ENCODE assay signal across 1 cellular context in the genomic region with DNA sequence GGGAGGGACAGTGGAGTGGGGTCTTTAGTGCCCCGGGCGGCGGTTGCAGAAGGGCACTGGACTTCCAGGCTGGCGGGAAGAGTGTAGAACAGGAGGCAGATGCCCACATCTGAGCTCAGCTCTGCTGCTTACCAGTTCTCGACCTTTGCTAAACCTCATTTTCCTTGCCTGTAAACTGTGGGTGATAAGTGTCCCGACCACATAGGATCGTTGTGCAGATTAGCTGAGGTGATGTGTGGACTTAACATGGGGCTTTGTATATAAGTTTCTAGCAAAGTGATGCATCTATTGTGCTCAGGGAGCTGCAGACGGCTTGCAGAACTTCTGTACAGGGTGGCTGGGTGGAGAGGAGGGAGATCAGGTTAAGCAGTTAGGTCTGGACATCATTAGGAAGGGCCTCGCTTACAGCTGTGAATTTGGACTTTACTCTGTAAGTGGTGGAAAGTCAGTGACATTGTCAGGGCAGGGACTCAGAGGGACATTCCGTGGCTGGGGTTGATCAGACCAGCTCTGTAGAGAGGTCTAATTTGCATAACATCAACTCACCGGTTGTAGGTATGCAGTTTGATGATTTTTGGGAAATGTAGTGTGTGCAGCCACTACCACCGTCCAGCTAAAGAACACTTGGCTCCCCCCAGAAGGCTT.
TF ChIP-seq lines count a peak whose summit lies in the region.

No MANE protein-coding gene starts in this region.

TF ChIP-seq in H1, 55 proteins besides CTCF, POLR2A, EP300 and RAD21:
- TF ChIP-seq RXRA (IDR thresholded peaks at IDR 0.05; ENCODE audit: insufficient read depth, low read depth, low read length) (no peak), EGR1 (IDR thresholded peaks at IDR 0.05; ENCODE audit: borderline replicate concordance, low read depth, low read length) (no peak), CBX8 (IDR thresholded peaks at IDR 0.05; ENCODE audit: borderline replicate concordance, low read depth, low read length) (no peak), POLR2AphosphoS5 (IDR thresholded peaks at IDR 0.05; ENCODE audit: low read depth, low read length) (no peak), MAFK (IDR thresholded peaks at IDR 0.05; ENCODE audit: low read depth, low read length) (no peak), SUZ12 (IDR thresholded peaks at IDR 0.05; ENCODE audit: low read length) (no peak)
